Comparison of ENCODE assay signal across 12 cellular contexts in the genomic region with DNA sequence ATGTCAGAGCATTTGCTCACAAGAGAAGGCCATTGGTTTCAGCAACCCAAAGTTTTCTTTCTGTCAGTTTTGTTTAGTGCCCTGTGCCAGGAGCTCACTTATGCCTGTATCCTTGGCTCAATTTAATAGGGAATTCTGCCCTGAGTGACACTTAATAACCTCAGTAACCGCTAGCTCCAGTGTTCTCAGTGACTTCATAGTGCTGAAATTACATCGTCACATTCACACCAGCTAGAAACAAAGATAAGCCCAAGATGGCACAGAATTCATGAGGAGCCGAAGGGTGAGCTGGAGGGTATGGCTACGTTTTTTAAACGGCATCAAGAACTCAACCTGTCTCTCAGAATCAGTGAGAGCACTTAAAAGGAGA. TPM values are rescaled to one million over a fixed set of nuclear protein-coding genes. Genes with fewer than 3 reads are reported as not detected.
A peak's percentile ranks its signal among the peaks of the same experiment; 100 is the strongest.
DNase-seq lines count a peak whose midpoint lies in the region; ATAC-seq and TF ChIP-seq lines count a peak whose summit lies in the region.
"Had no signal": no experiment of that assay in that cellular context is flagged by ENCODE, and none has a peak within 500 bp of the region (broad histone marks: within the 10 kb centered on the region; RNA-seq: fewer than 3 reads in every experiment).

No MANE protein-coding gene starts in this region.

- no peak overlapping the region for H3K9ac ChIP-seq in subcutaneous abdominal adipose tissue (ENCODE audit: low read length in 5 of 5)

- ATAC-seq in activated CD8-positive, alpha-beta memory T cell treated with anti-CD3 and anti-CD28 coated beads, Interleukin-2, amount 10 ng/mL, durations not matched to agents 7 days and 5 days, result no peak
- ATAC-seq in activated naive CD8-positive, alpha-beta T cell treated with anti-CD3 and anti-CD28 coated beads, Interleukin-2, amount 50 U/mL, for 24 hours, result no peak

- H3K27ac ChIP-seq in subcutaneous abdominal adipose tissue (ENCODE audit: low read depth, low read length), result peak overlapping the region; percentile 3

- peaks cover 76% of the 10 kb centered on the region for H3K4me1 Mint-ChIP-seq in activated CD8-positive, alpha-beta memory T cell treated with anti-CD3 and anti-CD28 coated beads, Interleukin-2, amount 10 ng/mL, durations not matched to agents 7 days and 5 days
- peaks cover 77% of the 10 kb centered on the region for H3K4me1 Mint-ChIP-seq in activated naive CD8-positive, alpha-beta T cell treated with anti-CD3 and anti-CD28 coated beads, Interleukin-2, amount 50 U/mL, for 24 hours

- no peak for DNase-seq in activated CD8-positive, alpha-beta memory T cell treated with anti-CD3 and anti-CD28 coated beads, Interleukin-2, amount 10 ng/mL, durations not matched to agents 7 days and 5 days
- no peak for DNase-seq in activated CD8-positive, alpha-beta memory T cell treated with anti-CD3 and anti-CD28 coated beads, Interleukin-2, amount 50 U/mL, for 4 hours
- no peak for DNase-seq in activated naive CD8-positive, alpha-beta T cell treated with anti-CD3 and anti-CD28 coated beads, Interleukin-2, amount 50 U/mL, for 24 hours
- peak; percentile 77 for DNase-seq in left kidney (ENCODE audit: low read depth, low spot score)
- DNase-seq in GM10248 (ENCODE audit: extremely low spot score), result no peak
- DNase-seq in NCI-H2227 treated with DMSO at 0.1 percent for 48 hours (lab: John Stamatoyannopoulos, UW), result no peak
- DNase-seq in NCI-H2171 treated with DMSO at 0.1 percent for 48 hours (lab: John Stamatoyannopoulos, UW), result no peak
- DNase-seq: AML-193, NCI-H510A treated with DMSO at 0.1 percent for 48 hours had no signal

- H3K9me3 ChIP-seq in subcutaneous abdominal adipose tissue (ENCODE audit: control insufficient read depth in 5 of 5, low read length in 5 of 5), result peaks cover 0 to 4% (median 0%) of the 10 kb centered on the region in 5 donors
- H3K9me3 ChIP-seq: HAP-1 had no signal

- peaks cover 0 to 30% (median 26%) of the 10 kb centered on the region in 5 donors for H3K4me1 ChIP-seq in subcutaneous abdominal adipose tissue (ENCODE audit: control insufficient read depth in 5 of 5, insufficient read depth in 5 of 5, low read length in 5 of 5)
- H3K4me1 ChIP-seq: HAP-1 had no signal

- TF ChIP-seq CTCF in GM10248 (IDR thresholded peaks at IDR 0.05; ENCODE audit: control extremely low read depth, extremely low read depth, low read depth, missing control alignments), result no peak

- peak overlapping the region; percentile 68 for H3K4me3 Mint-ChIP-seq in activated CD8-positive, alpha-beta memory T cell treated with anti-CD3 and anti-CD28 coated beads, Interleukin-2, amount 10 ng/mL, durations not matched to agents 7 days and 5 days
- peak overlapping the region; percentile 66 for H3K4me3 Mint-ChIP-seq in activated naive CD8-positive, alpha-beta T cell treated with anti-CD3 and anti-CD28 coated beads, Interleukin-2, amount 50 U/mL, for 24 hours

- H3K27me3 ChIP-seq in subcutaneous abdominal adipose tissue (ENCODE audit: control insufficient read depth in 5 of 5, insufficient read depth in 4 of 5, low read length in 5 of 5), result peaks cover 0 to 4% (median 0%) of the 10 kb centered on the region in 5 donors

- H3K27ac Mint-ChIP-seq in activated CD8-positive, alpha-beta memory T cell treated with anti-CD3 and anti-CD28 coated beads, Interleukin-2, amount 10 ng/mL, durations not matched to agents 7 days and 5 days, result peak overlapping the region; percentile 92
- peak overlapping the region; percentile 97 for H3K27ac Mint-ChIP-seq in activated naive CD8-positive, alpha-beta T cell treated with anti-CD3 and anti-CD28 coated beads, Interleukin-2, amount 50 U/mL, for 24 hours

- POLR2A ChIA-PET in GM10248 (lab: Yijun Ruan, JAX), result no interaction called here

- peaks cover 50% of the 10 kb centered on the region for H3K36me3 Mint-ChIP-seq in activated CD8-positive, alpha-beta memory T cell treated with anti-CD3 and anti-CD28 coated beads, Interleukin-2, amount 10 ng/mL, durations not matched to agents 7 days and 5 days
- H3K36me3 Mint-ChIP-seq in activated naive CD8-positive, alpha-beta T cell treated with anti-CD3 and anti-CD28 coated beads, Interleukin-2, amount 50 U/mL, for 24 hours (ENCODE audit: low read depth), result peaks cover 2% of the 10 kb centered on the region

- no peak overlapping the region for H3K4me3 ChIP-seq in subcutaneous abdominal adipose tissue (ENCODE audit: low read depth in 1 of 5, low read length in 5 of 5)
- H3K4me3 ChIP-seq: HAP-1 had no signal

- CTCF ChIA-PET in activated CD8-positive, alpha-beta memory T cell treated with anti-CD3 and anti-CD28 coated beads, Interleukin-2, amount 10 ng/mL, durations not matched to agents 7 days and 5 days (lab: Charles Lee), result interaction anchor here (0.9 to 6.5 kb wide), 4 partner anchors 35 to 55 kb away, joined by 3 to 52 read pairs (median 5); a partner anchor contains a TSS
- CTCF ChIA-PET in GM10248 (lab: Yijun Ruan, JAX), result interaction anchor here (1.0 to 2.2 kb wide), 2 partner anchors 8 to 51 kb away, joined by 3 to 5 read pairs; no protein-coding TSS in a partner anchor

- H3K27me3 Mint-ChIP-seq in activated CD8-positive, alpha-beta memory T cell treated with anti-CD3 and anti-CD28 coated beads, Interleukin-2, amount 10 ng/mL, durations not matched to agents 7 days and 5 days, result peaks cover 5% of the 10 kb centered on the region
- no peaks in the 10 kb centered on the region for H3K27me3 Mint-ChIP-seq in activated naive CD8-positive, alpha-beta T cell treated with anti-CD3 and anti-CD28 coated beads, Interleukin-2, amount 50 U/mL, for 24 hours

- H3K36me3 ChIP-seq in subcutaneous abdominal adipose tissue (ENCODE audit: control insufficient read depth in 5 of 5, insufficient read depth in 5 of 5, low read length in 5 of 5), result no peaks in the 10 kb centered on the region
- H3K36me3 ChIP-seq: HAP-1 had no signal

- H3K9me3 Mint-ChIP-seq in activated CD8-positive, alpha-beta memory T cell treated with anti-CD3 and anti-CD28 coated beads, Interleukin-2, amount 10 ng/mL, durations not matched to agents 7 days and 5 days (ENCODE audit: low read depth), result no peaks in the 10 kb centered on the region
- peaks cover 9% of the 10 kb centered on the region for H3K9me3 Mint-ChIP-seq in activated naive CD8-positive, alpha-beta T cell treated with anti-CD3 and anti-CD28 coated beads, Interleukin-2, amount 50 U/mL, for 24 hours

RNA-seq across cellular contexts. Expression of a gene that starts 37.1 kb away (rescaled TPM):
- 100 to 1,000 TPM in 1 of 2 experiments, 10 to 100 TPM in 1; 97.6 to 117 TPM for total RNA-seq in activated CD8-positive, alpha-beta memory T cell treated with anti-CD3 and anti-CD28 coated beads, Interleukin-2, amount 10 ng/mL, durations not matched to agents 7 days and 5 days
- total RNA-seq: HT-29 had no signal
